In the genomic region with DNA sequence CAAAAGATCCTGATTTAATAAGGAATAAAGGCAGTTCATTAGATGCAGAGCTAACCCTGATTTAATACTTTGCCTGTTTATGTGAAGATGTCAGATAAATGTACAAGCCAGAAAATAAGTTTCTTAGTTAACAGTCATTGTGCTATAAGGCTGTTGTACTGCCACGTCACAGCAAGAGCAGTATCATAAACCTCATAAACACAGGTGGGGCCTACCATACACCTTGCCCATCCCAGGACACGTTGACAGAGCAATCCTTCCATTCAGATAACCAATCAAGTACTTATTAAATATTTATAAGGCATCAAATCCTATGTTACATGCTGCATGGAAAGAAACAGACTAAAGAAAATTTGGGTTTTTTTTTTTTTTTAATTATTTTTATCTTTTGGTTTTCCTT, we compare ENCODE assay signal across 25 cellular contexts. TPM values are rescaled to one million over a fixed set of nuclear protein-coding genes. Genes with fewer than 3 reads are reported as not detected.
DNase-seq lines count a peak whose midpoint lies in the region; ATAC-seq and TF ChIP-seq lines count a peak whose summit lies in the region.
"Had no signal": no experiment of that assay in that cellular context is flagged by ENCODE, and none has a peak within 500 bp of the region (broad histone marks: within the 10 kb centered on the region; RNA-seq: fewer than 3 reads in every experiment).

No MANE protein-coding gene starts in this region.

- H3K4me1 Mint-ChIP-seq in GM23338 (peaks cover 19% of the 10 kb centered on the region; the same call in 2 of the 3 replicates), T-helper 17 cell (peaks cover 9% of the 10 kb centered on the region), memory B cell (no peaks in the 10 kb centered on the region), natural killer cell (peaks cover 6 to 14% of the 10 kb centered on the region in 2 donors)
- no peaks in the 10 kb centered on the region for H3K4me1 Mint-ChIP-seq in stimulated activated effector memory CD8-positive, alpha-beta T cell treated with anti-CD3 and anti-CD28 coated beads, Interleukin-12 subunit alpha, Interleukin-12 subunit beta, amount 100 ng/mL, for 72 hours

- H3K27ac Mint-ChIP-seq in GM23338 = no peak overlapping the region
- peak overlapping the region; percentile 62 for H3K27ac Mint-ChIP-seq in T-helper 17 cell
- peak overlapping the region; percentile 40 for H3K27ac Mint-ChIP-seq in memory B cell
- H3K27ac Mint-ChIP-seq in stimulated activated effector memory CD8-positive, alpha-beta T cell treated with anti-CD3 and anti-CD28 coated beads, Interleukin-12 subunit alpha, Interleukin-12 subunit beta, amount 100 ng/mL, for 72 hours = peak overlapping the region; percentile 9
- peak overlapping the region in 1 of 2 donors; percentile 16 for H3K27ac Mint-ChIP-seq in natural killer cell
- H3K27ac Mint-ChIP-seq: HFFc6 had no signal

- peaks cover 96% of the 10 kb centered on the region for H3K79me2 ChIP-seq in GM23338 (replicated peaks; ENCODE audit: insufficient read depth)

- H3K36me3 ChIP-seq in GM23338 (ENCODE audit: insufficient read depth) (peaks cover 85% of the 10 kb centered on the region), SJCRH30 (peaks cover 69% of the 10 kb centered on the region)

- H2AFZ ChIP-seq in GM23338 = no peak overlapping the region
- H2AFZ ChIP-seq: GM23248, PC-9 had no signal

- H3K4me3 ChIP-seq in GM23338 (no peak overlapping the region), SJCRH30 (no peak overlapping the region)
- H3K4me3 ChIP-seq: GM23248, HAP-1, MG63, PC-9, SK-N-MC had no signal

- DNase-seq in GM23338 (ENCODE audit: low spot score) (no peak), T-helper 17 cell (no peak), memory B cell (ENCODE audit: low spot score in 2 of 2) (no peak), natural killer cell (no peak), SJCRH30 (no peak)
- no peak for DNase-seq in stimulated activated effector memory CD8-positive, alpha-beta T cell treated with anti-CD3 and anti-CD28 coated beads, Interleukin-12 subunit alpha, Interleukin-12 subunit beta, amount 100 ng/mL, for 72 hours (ENCODE audit: low spot score in 2 of 2)
- DNase-seq in activated CD8-positive, alpha-beta memory T cell treated with anti-CD3 and anti-CD28 coated beads, Interleukin-2, amount 50 U/mL, for 48 hours = no peak
- DNase-seq: C1 segment of cervical spinal cord; Caco-2; CD8-positive, alpha-beta T cell; GM23248; HFFc6; IMR-90; KG1; MG63; NCI-H2029; NCI-H446; NCI-H526; NCI-H82; NK-92 treated with Interleukin-12 subunit alpha and Interleukin-12 subunit beta, amount 100 ng/mL, for 24 hours; PC-9; Right ventricle myocardium superior; RPMI8226 had no signal

- TF ChIP-seq CTCF in GM23338 (conservative IDR thresholded peaks at IDR 0.05; ENCODE audit: low read depth in 2 of 2) = no peak
- no peak for TF ChIP-seq CTCF in natural killer cell (IDR thresholded peaks at IDR 0.05)

- H3K27me3 Mint-ChIP-seq in GM23338 (ENCODE audit: insufficient read depth, low read depth, poor library complexity) (peaks cover 15% of the 10 kb centered on the region), T-helper 17 cell (no peaks in the 10 kb centered on the region), memory B cell (no peaks in the 10 kb centered on the region), natural killer cell (ENCODE audit: low read depth in 2 of 2) (no peaks in the 10 kb centered on the region)

- H3K4me1 ChIP-seq in GM23338 (ENCODE audit: insufficient read depth) (no peaks in the 10 kb centered on the region), SJCRH30 (no peaks in the 10 kb centered on the region)
- H3K4me1 ChIP-seq: Caco-2, HAP-1 had no signal

- intact Hi-C loops in natural killer cell (cut with micrococcal nuclease) = no loop called here

- ATAC-seq in GM23338 (no peak), T-helper 17 cell (no peak), memory B cell (ENCODE audit: low read depth) (no peak), natural killer cell (no peak)
- ATAC-seq in stimulated activated effector memory CD8-positive, alpha-beta T cell treated with anti-CD3 and anti-CD28 coated beads, Interleukin-12 subunit alpha, Interleukin-12 subunit beta, amount 100 ng/mL, for 72 hours = no peak
- ATAC-seq: CD8-positive, alpha-beta T cell had no signal

- H3K27ac ChIP-seq in GM23338 (ENCODE audit: low read depth) (peak overlapping the region; percentile 51), SJCRH30 (no peak overlapping the region)
- H3K27ac ChIP-seq: GM23248, PC-9, SK-N-MC had no signal

- H3K27me3 ChIP-seq in GM23338 (ENCODE audit: insufficient read depth) = no peaks in the 10 kb centered on the region
- H3K27me3 ChIP-seq in SJCRH30 = no peaks in the 10 kb centered on the region
- H3K27me3 ChIP-seq: MG63 had no signal

- no peaks in the 10 kb centered on the region for H3K9me3 Mint-ChIP-seq in GM23338
- H3K9me3 Mint-ChIP-seq in memory B cell = no peaks in the 10 kb centered on the region
- H3K9me3 Mint-ChIP-seq in stimulated activated effector memory CD8-positive, alpha-beta T cell treated with anti-CD3 and anti-CD28 coated beads, Interleukin-12 subunit alpha, Interleukin-12 subunit beta, amount 100 ng/mL, for 72 hours = no peaks in the 10 kb centered on the region
- no peaks in the 10 kb centered on the region for H3K9me3 Mint-ChIP-seq in natural killer cell
- H3K9me3 Mint-ChIP-seq: CD8-positive, alpha-beta T cell; HFFc6 had no signal

- no peak overlapping the region for H3K4me2 ChIP-seq in GM23338
- H3K4me2 ChIP-seq: PC-9 had no signal

- no peaks in the 10 kb centered on the region for H3K9me2 ChIP-seq in GM23338 (ENCODE audit: insufficient read depth)

- H3K9me3 ChIP-seq in T-helper 17 cell (ENCODE audit: control insufficient read depth, low read length, poor library complexity, severe bottlenecking) (no peaks in the 10 kb centered on the region), SJCRH30 (replicated peaks) (peaks cover 3% of the 10 kb centered on the region; the same call in 1 of the 2 replicates)
- H3K9me3 ChIP-seq: Caco-2, HAP-1, MG63 had no signal

- no peak overlapping the region for H3K4me3 Mint-ChIP-seq in GM23338
- no peak overlapping the region for H3K4me3 Mint-ChIP-seq in T-helper 17 cell
- H3K4me3 Mint-ChIP-seq in memory B cell = no peak overlapping the region
- no peak overlapping the region for H3K4me3 Mint-ChIP-seq in stimulated activated effector memory CD8-positive, alpha-beta T cell treated with anti-CD3 and anti-CD28 coated beads, Interleukin-12 subunit alpha, Interleukin-12 subunit beta, amount 100 ng/mL, for 72 hours
- H3K4me3 Mint-ChIP-seq in natural killer cell = no peak overlapping the region
- H3K4me3 Mint-ChIP-seq: CD8-positive, alpha-beta T cell; HFFc6 had no signal

- peaks cover 35% of the 10 kb centered on the region for H3F3A ChIP-seq in GM23338 (replicated peaks; ENCODE audit: low read depth)

- H3K36me3 Mint-ChIP-seq in GM23338 (ENCODE audit: low read depth) = peaks cover 98% of the 10 kb centered on the region
- peaks cover 1% of the 10 kb centered on the region for H3K36me3 Mint-ChIP-seq in T-helper 17 cell (ENCODE audit: low read depth)
- H3K36me3 Mint-ChIP-seq in memory B cell = peaks cover 43% of the 10 kb centered on the region
- H3K36me3 Mint-ChIP-seq in stimulated activated effector memory CD8-positive, alpha-beta T cell treated with anti-CD3 and anti-CD28 coated beads, Interleukin-12 subunit alpha, Interleukin-12 subunit beta, amount 100 ng/mL, for 72 hours = peaks cover 100% of the 10 kb centered on the region
- peaks cover 8% of the 10 kb centered on the region for H3K36me3 Mint-ChIP-seq in natural killer cell

- H4K20me1 ChIP-seq in GM23338 (replicated peaks; ENCODE audit: insufficient read depth) = peaks cover 56% of the 10 kb centered on the region

TF ChIP-seq in GM23338, 12 proteins besides CTCF, POLR2A, EP300 and RAD21 (continues in another document):
- TF ChIP-seq ZNF114 (CRISPR knock-in tag; IDR thresholded peaks at IDR 0.05) (no peak), EZH2phosphoT487 (IDR thresholded peaks at IDR 0.05; ENCODE audit: unreplicated experiment) (no peak)
- TF ChIP-seq, protein P1, sequence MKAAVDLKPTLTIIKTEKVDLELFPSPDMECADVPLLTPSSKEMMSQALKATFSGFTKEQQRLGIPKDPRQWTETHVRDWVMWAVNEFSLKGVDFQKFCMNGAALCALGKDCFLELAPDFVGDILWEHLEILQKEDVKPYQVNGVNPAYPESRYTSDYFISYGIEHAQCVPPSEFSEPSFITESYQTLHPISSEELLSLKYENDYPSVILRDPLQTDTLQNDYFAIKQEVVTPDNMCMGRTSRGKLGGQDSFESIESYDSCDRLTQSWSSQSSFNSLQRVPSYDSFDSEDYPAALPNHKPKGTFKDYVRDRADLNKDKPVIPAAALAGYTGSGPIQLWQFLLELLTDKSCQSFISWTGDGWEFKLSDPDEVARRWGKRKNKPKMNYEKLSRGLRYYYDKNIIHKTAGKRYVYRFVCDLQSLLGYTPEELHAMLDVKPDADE (IDR thresholded peaks at IDR 0.05) = no peak

RNA-seq across cellular contexts. Expression of a gene that starts 36.5 kb away (rescaled TPM):
- total RNA-seq in GM23338 (2014; rRNA removed; shearing (Covaris generic)) = 569 and 581 TPM in 2 replicates
- 651 and 686 TPM in 2 replicates for polyA plus RNA-seq in GM23338 (2016; fragmentation: Nextera tagmentation; extraction: Ambion mirVana)
- total RNA-seq in T-helper 17 cell = 10 to 100 TPM; 87.1 to 95.7 TPM
- total RNA-seq in natural killer cell = 10 to 100 TPM; 40.4 to 55.0 (median 41.0) TPM
- 87.6 and 105 TPM in 2 replicates for total RNA-seq in SJCRH30 (2014; rRNA removed; shearing (Covaris generic))
